ENCODE assay signal across 16 cellular contexts in genomic region chr12:112340235-112340634, GRCh38. TPM values are rescaled to one million over a fixed set of nuclear protein-coding genes. Genes with fewer than 3 reads are reported as not detected.
DNase-seq lines count a peak whose midpoint lies in the region; ATAC-seq and TF ChIP-seq lines count a peak whose summit lies in the region.
"Had no signal": no experiment of that assay in that cellular context is flagged by ENCODE, and none has a peak within 500 bp of the region (broad histone marks: within the 10 kb centered on the region; RNA-seq: fewer than 3 reads in every experiment).

No MANE protein-coding gene starts in this region.

- no peak overlapping the region for H3K4me3 Mint-ChIP-seq in CD14-positive monocyte
- H3K4me3 Mint-ChIP-seq: CD4-positive, CD25-positive, alpha-beta regulatory T cell had no signal

- TF ChIP-seq CTCF in GM13977 (IDR thresholded peaks at IDR 0.05; ENCODE audit: extremely low read depth, insufficient read depth, missing control alignments) (peak; percentile 1), CD14-positive monocyte (IDR thresholded peaks at IDR 0.05) (no peak)

- peaks cover 15% of the 10 kb centered on the region for H3K4me1 Mint-ChIP-seq in CD14-positive monocyte

- intact Hi-C loops in CD14-positive monocyte (cut with micrococcal nuclease): no loop called here

- DNase-seq in DMS 273 (lab: John Stamatoyannopoulos, UW; ENCODE audit: unreplicated experiment) (peak; percentile 12), DMS 273 treated with DMSO at 0.1 percent for 48 hours (lab: John Stamatoyannopoulos, UW) (no peak), GM13977 (ENCODE audit: low spot score) (no peak), NCI-H69 (lab: John Stamatoyannopoulos, UW) (peak; percentile 74), cerebellum (ENCODE audit: low spot score) (peak; percentile 42), CD14-positive monocyte (ENCODE audit: low spot score) (no peak)
- no peak for DNase-seq in stimulated activated naive CD4-positive, alpha-beta T cell (lab: John Stamatoyannopoulos, UW)
- DNase-seq: 8988T; AML-193; Calu3; CD4-positive, CD25-positive, alpha-beta regulatory T cell; DMS79 treated with DMSO at 0.1 percent for 48 hours; EL; GDM1 had no signal

- no peak for ATAC-seq in GM21576 (IDR thresholded peaks at IDR 0.05; ENCODE audit: unreplicated experiment)
- ATAC-seq: HCT116 had no signal

- in situ Hi-C loops in GM13977 (cut with MboI; ENCODE audit: low pct_unique_long_range_greater_than_20kb, low sequenced_read_pairs, unreplicated experiment): no loop called here

- H3K27ac Mint-ChIP-seq in CD14-positive monocyte: no peak overlapping the region

- H3K27me3 Mint-ChIP-seq in CD14-positive monocyte (ENCODE audit: low read depth in 3 of 3): peaks cover 0 to 1% (median 0%) of the 10 kb centered on the region in 3 donors
- H3K27me3 Mint-ChIP-seq: CD4-positive, CD25-positive, alpha-beta regulatory T cell had no signal

- no peaks in the 10 kb centered on the region for H3K9me3 Mint-ChIP-seq in CD14-positive monocyte
- H3K9me3 Mint-ChIP-seq: CD4-positive, CD25-positive, alpha-beta regulatory T cell had no signal

- peaks cover 3 to 9% of the 10 kb centered on the region in 2 donors for H3K36me3 Mint-ChIP-seq in CD14-positive monocyte

RNA-seq across cellular contexts. Expression of gene HECTD4, which starts 42.0 kb away (rescaled TPM):
- total RNA-seq in cerebellum: 140 TPM
- 1 to 10 TPM in 1 of 2 donors, under 1 TPM in 1; 0.73 to 2.4 TPM for polyA plus RNA-seq in CD14-positive monocyte

Comparison
In these comparisons a context has a peak if more than half of its experiments do, and no peak if none do; other contexts are left out.
1. DNase-seq: peak in DMS 273 (single experiment), NCI-H69 (single experiment) and cerebellum (single experiment); none in DMS 273 treated with DMSO at 0.1 percent for 48 hours (single experiment), GM13977 (single experiment), CD14-positive monocyte (single experiment) and stimulated activated naive CD4-positive, alpha-beta T cell (0 of 6).